In genomic region chr20:47336013-47336754, GRCh38 we compare ENCODE assay signal across 9 cellular contexts. TPM values are rescaled to one million over a fixed set of nuclear protein-coding genes. Genes with fewer than 3 reads are reported as not detected.
DNase-seq lines count a peak whose midpoint lies in the region; ATAC-seq, FAIRE-seq and TF ChIP-seq lines count a peak whose summit lies in the region.
"Had no signal": no experiment of that assay in that cellular context is flagged by ENCODE, and none has a peak within 500 bp of the region (broad histone marks: within the 10 kb centered on the region; RNA-seq: fewer than 3 reads in every experiment).

No MANE protein-coding gene starts in this region.

- H3K4me3 ChIP-seq in astrocyte (ENCODE audit: insufficient read depth, low read depth, low read length): no peak overlapping the region

- H2AFZ ChIP-seq in astrocyte (ENCODE audit: low read depth, low read length): peak overlapping the region; percentile 38

- H3K4me1 Mint-ChIP-seq in astrocyte (ENCODE audit: low read depth, unreplicated experiment): peaks cover 44% of the 10 kb centered on the region

- no peaks in the 10 kb centered on the region for H3K27me3 ChIP-seq in astrocyte (ENCODE audit: insufficient read depth, low read length)

- DNase-seq in Daoy (ENCODE audit: low read depth): peak; percentile 76
- peak; percentile 99 for DNase-seq in astrocyte (ENCODE audit: low read depth)
- peak in 46 of 51 donors; percentile 19 to 87 (median 54) for DNase-seq in hypothalamus (lab: John Stamatoyannopoulos, UW)
- DNase-seq in sciatic nerve (ENCODE audit: low spot score): no peak
- DNase-seq in effector CD4-positive, alpha-beta T cell: no peak
- DNase-seq in HUDEP-2 (lab: John Stamatoyannopoulos, UW; ENCODE audit: unreplicated experiment in 76 of 76): no peak

- peak overlapping the region; percentile 84 for H3K27ac Mint-ChIP-seq in astrocyte (ENCODE audit: unreplicated experiment)
- H3K27ac Mint-ChIP-seq: T-helper 2 cell treated with Interferon-gamma antibody and Interleukin-4, amounts not matched to agents 5 μg/mL and 100 μg/mL, for 36 hours had no signal

- no peak for TF ChIP-seq CTCF in astrocyte (IDR thresholded peaks at IDR 0.05; ENCODE audit: insufficient read depth, low read depth, low read length)

- H3K4me3 Mint-ChIP-seq in astrocyte (ENCODE audit: unreplicated experiment): no peak overlapping the region
- H3K4me3 Mint-ChIP-seq: T-helper 2 cell treated with Interferon-gamma antibody and Interleukin-4, amounts not matched to agents 5 μg/mL and 100 μg/mL, for 36 hours had no signal

- H3K4me1 ChIP-seq in astrocyte (ENCODE audit: insufficient read depth, low read length): peaks cover 32% of the 10 kb centered on the region

- H3K27ac ChIP-seq in astrocyte (ENCODE audit: low read depth, low read length): peak overlapping the region; percentile 91

- H4K20me1 ChIP-seq in astrocyte (ENCODE audit: insufficient read depth, low read length): no peaks in the 10 kb centered on the region

- intact Hi-C loops in sciatic nerve (cut with DNase I): no loop called here

- no peaks in the 10 kb centered on the region for H3K9me3 ChIP-seq in astrocyte (ENCODE audit: insufficient read depth, low read depth, low read length)

- H3K36me3 ChIP-seq in astrocyte (ENCODE audit: insufficient read depth, low read length): no peaks in the 10 kb centered on the region

- peak overlapping the region; percentile 77 for H3K9ac ChIP-seq in astrocyte (ENCODE audit: low read length)

- FAIRE-seq in astrocyte (lab: Jason Lieb, UNC): no peak

- no peaks in the 10 kb centered on the region for H3K9me3 Mint-ChIP-seq in astrocyte (ENCODE audit: unreplicated experiment)
- H3K9me3 Mint-ChIP-seq: T-helper 2 cell treated with Interferon-gamma antibody and Interleukin-4, amounts not matched to agents 5 μg/mL and 100 μg/mL, for 36 hours had no signal

- H3K27me3 Mint-ChIP-seq in astrocyte (ENCODE audit: low read depth, unreplicated experiment): no peaks in the 10 kb centered on the region

- ATAC-seq in sciatic nerve (peak; percentile 78), GM18868 (IDR thresholded peaks at IDR 0.05; ENCODE audit: unreplicated experiment) (no peak)
- ATAC-seq in activated CD4-positive, CD25-positive, alpha-beta regulatory T cell treated with anti-CD3 and anti-CD28 coated beads, Interleukin-2, amount 50 U/mL, for 24 hours: no peak

- peaks cover 12% of the 10 kb centered on the region for H3K36me3 Mint-ChIP-seq in astrocyte (ENCODE audit: low read depth, unreplicated experiment)

- H3K4me2 ChIP-seq in astrocyte (ENCODE audit: low read length): peak overlapping the region; percentile 65

- peaks cover 63% of the 10 kb centered on the region for H3K79me2 ChIP-seq in astrocyte (ENCODE audit: insufficient read depth, low read length)

RNA-seq across cellular contexts. Expression of gene ZMYND8, which starts 20.3 kb away (rescaled TPM):
- total RNA-seq in Daoy (2014; rRNA removed; shearing (Covaris generic)): 15.4 and 20.7 TPM in 2 replicates
- 43.9 and 45.8 TPM in 2 replicates for total RNA-seq in astrocyte
- total RNA-seq in sciatic nerve: 49.3 TPM

Comparison
In these comparisons a context has a peak if more than half of its experiments do, and no peak if none do; other contexts are left out.
1. DNase-seq: peak in Daoy (single experiment), astrocyte (single experiment) and hypothalamus (46 of 51); none in sciatic nerve (single experiment), effector CD4-positive, alpha-beta T cell (single experiment) and HUDEP-2 (0 of 76).